ENCODE assay signal across 14 cellular contexts in the genomic region with DNA sequence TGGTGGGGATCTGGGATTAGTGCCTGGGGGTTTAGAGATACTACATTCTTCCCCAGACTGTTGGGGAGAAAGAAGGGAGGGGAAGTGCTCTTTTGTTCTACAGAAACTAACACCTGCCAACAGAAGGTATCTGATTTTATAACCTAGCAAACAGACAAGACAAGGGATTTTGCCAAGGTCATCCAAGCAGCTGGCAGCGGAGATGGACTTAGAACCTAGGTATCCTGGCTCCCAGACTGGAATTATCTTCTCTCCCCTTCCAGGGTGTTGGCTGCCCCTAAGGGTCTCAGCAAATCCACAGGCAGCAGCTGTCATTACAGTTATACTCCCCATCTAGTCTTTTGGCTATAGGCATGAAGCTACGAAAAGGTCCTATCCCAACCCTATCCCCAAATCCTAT. TPM values are rescaled to one million over a fixed set of nuclear protein-coding genes. Genes with fewer than 3 reads are reported as not detected.
A peak's percentile ranks its signal among the peaks of the same experiment; 100 is the strongest.
DNase-seq lines count a peak whose midpoint lies in the region; ATAC-seq, FAIRE-seq and TF ChIP-seq lines count a peak whose summit lies in the region.
"Had no signal": no experiment of that assay in that cellular context is flagged by ENCODE, and none has a peak within 500 bp of the region (broad histone marks: within the 10 kb centered on the region; RNA-seq: fewer than 3 reads in every experiment).

No MANE protein-coding gene starts in this region.

- H3K27me3 Mint-ChIP-seq in activated CD4-positive, alpha-beta memory T cell treated with anti-CD3 and anti-CD28 coated beads, Interleukin-2, amount 10 ng/mL, durations not matched to agents 7 days and 5 days: no peaks in the 10 kb centered on the region
- no peaks in the 10 kb centered on the region for H3K27me3 Mint-ChIP-seq in activated CD4-positive, alpha-beta memory T cell treated with anti-CD3 and anti-CD28 coated beads for 36 hours
- H3K27me3 Mint-ChIP-seq: activated CD4-positive, alpha-beta T cell treated with anti-CD3 and anti-CD28 coated beads for 36 hours had no signal

- H3K4me1 ChIP-seq in right atrium auricular region (peaks cover 5 to 92% of the 10 kb centered on the region in 2 donors), pancreas (peaks cover 61 to 74% (median 72%) of the 10 kb centered on the region in 3 donors)

- peaks cover 31% of the 10 kb centered on the region for H3K4me1 Mint-ChIP-seq in activated CD4-positive, alpha-beta memory T cell treated with anti-CD3 and anti-CD28 coated beads, Interleukin-2, amount 10 ng/mL, durations not matched to agents 7 days and 5 days
- peaks cover 17% of the 10 kb centered on the region for H3K4me1 Mint-ChIP-seq in activated CD4-positive, alpha-beta memory T cell treated with anti-CD3 and anti-CD28 coated beads for 36 hours (ENCODE audit: low read depth)

- intact Hi-C loops in left ventricle myocardium superior (cut with micrococcal nuclease): no loop called here
- intact Hi-C loops in pancreas (cut with DNase I): no loop called here
- intact Hi-C loops in activated CD4-positive, alpha-beta memory T cell treated with anti-CD3 and anti-CD28 coated beads for 36 hours (cut with micrococcal nuclease): no loop called here

- no peak for FAIRE-seq in pancreas (lab: Jason Lieb, UNC)

- 36 to 50% methylated on average over 2 of the region's 2 CpGs for WGBS in pancreas, 2 donors

- no peaks in the 10 kb centered on the region for H3K9me3 ChIP-seq in right atrium auricular region
- H3K9me3 ChIP-seq in pancreas: no peaks in the 10 kb centered on the region

- no peaks in the 10 kb centered on the region for H3K9me3 Mint-ChIP-seq in activated CD4-positive, alpha-beta memory T cell treated with anti-CD3 and anti-CD28 coated beads, Interleukin-2, amount 10 ng/mL, durations not matched to agents 7 days and 5 days
- H3K9me3 Mint-ChIP-seq in activated CD4-positive, alpha-beta memory T cell treated with anti-CD3 and anti-CD28 coated beads for 36 hours: no peaks in the 10 kb centered on the region
- H3K9me3 Mint-ChIP-seq: neural crest cell had no signal

- TF ChIP-seq CTCF in right atrium auricular region (IDR thresholded peaks at IDR 0.05) (no peak), coronary artery (IDR thresholded peaks at IDR 0.05) (no peak), pancreas (IDR thresholded peaks at IDR 0.05) (no peak)

- CTCF ChIA-PET in activated CD4-positive, alpha-beta memory T cell treated with anti-CD3 and anti-CD28 coated beads, Interleukin-2, amount 10 ng/mL, durations not matched to agents 7 days and 5 days (lab: Charles Lee): interaction anchor here (1.2 kb wide), 1 partner anchor 97 kb away, joined by 6 read pairs; no protein-coding TSS in a partner anchor
- CTCF ChIA-PET in activated CD4-positive, alpha-beta memory T cell treated with anti-CD3 and anti-CD28 coated beads for 36 hours (lab: Charles Lee): interaction anchor here (1.0 kb wide), 1 partner anchor 97 kb away, joined by 3 read pairs; no protein-coding TSS in a partner anchor

- H3K27me3 ChIP-seq in right atrium auricular region (no peaks in the 10 kb centered on the region), pancreas (no peaks in the 10 kb centered on the region)

- H3K4me3 ChIP-seq in right atrium auricular region (no peak overlapping the region), coronary artery (no peak overlapping the region), pancreas (no peak overlapping the region)

- no peak overlapping the region for H3K4me3 Mint-ChIP-seq in activated CD4-positive, alpha-beta memory T cell treated with anti-CD3 and anti-CD28 coated beads, Interleukin-2, amount 10 ng/mL, durations not matched to agents 7 days and 5 days
- H3K4me3 Mint-ChIP-seq in activated CD4-positive, alpha-beta memory T cell treated with anti-CD3 and anti-CD28 coated beads for 36 hours: no peak overlapping the region
- H3K4me3 Mint-ChIP-seq: activated CD4-positive, alpha-beta T cell treated with anti-CD3 and anti-CD28 coated beads for 36 hours; neural crest cell had no signal

- POLR2A ChIA-PET in activated CD4-positive, alpha-beta memory T cell treated with anti-CD3 and anti-CD28 coated beads, Interleukin-2, amount 10 ng/mL, durations not matched to agents 7 days and 5 days (lab: Charles Lee): no interaction called here
- POLR2A ChIA-PET in activated CD4-positive, alpha-beta memory T cell treated with anti-CD3 and anti-CD28 coated beads for 36 hours (lab: Charles Lee): no interaction called here

- ATAC-seq in left ventricle myocardium superior (no peak), pancreas (no peak)
- ATAC-seq: activated CD4-positive, alpha-beta T cell treated with anti-CD3 and anti-CD28 coated beads for 36 hours; SK-N-SH treated with all-trans-retinoic acid at 6 μM for 48 hours had no signal

- peak overlapping the region; percentile 96 to 97 for H3K27ac ChIP-seq in right atrium auricular region
- H3K27ac ChIP-seq in coronary artery: peak overlapping the region; percentile 88 to 98
- peak overlapping the region; percentile 87 to 98 (median 94) for H3K27ac ChIP-seq in pancreas

- H3K27ac Mint-ChIP-seq in activated CD4-positive, alpha-beta memory T cell treated with anti-CD3 and anti-CD28 coated beads, Interleukin-2, amount 10 ng/mL, durations not matched to agents 7 days and 5 days: no peak overlapping the region
- no peak overlapping the region for H3K27ac Mint-ChIP-seq in activated CD4-positive, alpha-beta memory T cell treated with anti-CD3 and anti-CD28 coated beads for 36 hours
- H3K27ac Mint-ChIP-seq: activated CD4-positive, alpha-beta T cell treated with anti-CD3 and anti-CD28 coated beads for 36 hours had no signal

- H3K36me3 Mint-ChIP-seq in activated CD4-positive, alpha-beta memory T cell treated with anti-CD3 and anti-CD28 coated beads, Interleukin-2, amount 10 ng/mL, durations not matched to agents 7 days and 5 days (ENCODE audit: low read depth): peaks cover 15% of the 10 kb centered on the region
- H3K36me3 Mint-ChIP-seq in activated CD4-positive, alpha-beta memory T cell treated with anti-CD3 and anti-CD28 coated beads for 36 hours: peaks cover 26% of the 10 kb centered on the region

- DNase-seq in right atrium auricular region (ENCODE audit: low spot score): no peak
- DNase-seq in left ventricle myocardium superior: no peak
- DNase-seq in coronary artery (ENCODE audit: low spot score): no peak
- DNase-seq in pancreas: no peak
- DNase-seq in NCI-H2227 treated with DMSO at 0.1 percent for 48 hours (lab: John Stamatoyannopoulos, UW): no peak
- DNase-seq in activated CD4-positive, alpha-beta memory T cell treated with anti-CD3 and anti-CD28 coated beads, Interleukin-2, amount 10 ng/mL, durations not matched to agents 7 days and 5 days: no peak
- DNase-seq in activated CD4-positive, alpha-beta memory T cell treated with anti-CD3 and anti-CD28 coated beads for 36 hours: no peak
- DNase-seq in activated gamma-delta T cell (lab: John Stamatoyannopoulos, UW): no peak
- DNase-seq: activated CD4-positive, alpha-beta T cell treated with anti-CD3 and anti-CD28 coated beads for 36 hours; NCI-H526 treated with DMSO at 0.1 percent for 48 hours; stimulated activated CD4-positive, alpha-beta T cell treated with anti-CD3 and anti-CD28 coated beads, Interleukin-1b, Interleukin-23, amount 100 ng/mL, for 48 hours had no signal

- H3K36me3 ChIP-seq in right atrium auricular region (peaks cover 34% of the 10 kb centered on the region), pancreas (peaks cover 0 to 9% (median 0%) of the 10 kb centered on the region in 3 donors)

RNA-seq across cellular contexts. Expression of a gene that starts 8.4 kb away (rescaled TPM):
- total RNA-seq in right atrium auricular region (10 to 100 TPM; 71.4 to 95.2 TPM), left ventricle myocardium superior (76.9 TPM), pancreas (100 to 1,000 TPM in 2 of 6 donors, 10 to 100 TPM in 4; 50.9 to 208 (median 56.0) TPM)
- 10 to 100 TPM; 48.2 to 54.8 TPM for polyA plus RNA-seq in pancreas
- 10 to 100 TPM; 28.1 to 28.3 TPM for total RNA-seq in activated CD4-positive, alpha-beta memory T cell treated with anti-CD3 and anti-CD28 coated beads, Interleukin-2, amount 10 ng/mL, durations not matched to agents 7 days and 5 days
- 10 to 100 TPM; 67.8 to 69.8 TPM for total RNA-seq in activated CD4-positive, alpha-beta memory T cell treated with anti-CD3 and anti-CD28 coated beads for 36 hours

RNA-seq across cellular contexts. Expression of a gene that starts 23.2 kb away (rescaled TPM):
- total RNA-seq in right atrium auricular region (10 to 100 TPM; 31.7 to 41.9 TPM), left ventricle myocardium superior (22.6 TPM), pancreas (10 to 100 TPM; 11.1 to 19.0 (median 16.5) TPM)
- 10 to 100 TPM in 1 of 2 donors, 1 to 10 TPM in 1; 9.6 to 13.7 TPM for polyA plus RNA-seq in pancreas
- 10 to 100 TPM; 22.1 to 24.2 TPM for total RNA-seq in activated CD4-positive, alpha-beta memory T cell treated with anti-CD3 and anti-CD28 coated beads, Interleukin-2, amount 10 ng/mL, durations not matched to agents 7 days and 5 days
- 10 to 100 TPM; 19.9 to 24.8 TPM for total RNA-seq in activated CD4-positive, alpha-beta memory T cell treated with anti-CD3 and anti-CD28 coated beads for 36 hours

RNA-seq across cellular contexts. Expression of a gene that starts 31.7 kb away (rescaled TPM):
- total RNA-seq in right atrium auricular region (not detected), left ventricle myocardium superior (not detected), pancreas (1 to 10 TPM in 5 of 6 donors, under 1 TPM in 1; 0.89 to 6.4 (median 2.3) TPM)
- 1 to 10 TPM; 1.5 to 3.1 TPM for polyA plus RNA-seq in pancreas
- 1 to 10 TPM in 1 of 2 experiments, under 1 TPM in 1; 0.83 to 1.5 TPM for total RNA-seq in activated CD4-positive, alpha-beta memory T cell treated with anti-CD3 and anti-CD28 coated beads, Interleukin-2, amount 10 ng/mL, durations not matched to agents 7 days and 5 days
- under 1 TPM; 0.70 to 0.95 TPM for total RNA-seq in activated CD4-positive, alpha-beta memory T cell treated with anti-CD3 and anti-CD28 coated beads for 36 hours
- total RNA-seq: M059J, neural crest cell had no signal

RNA-seq across cellular contexts. Expression of a gene that starts 33.2 kb away (rescaled TPM):
- total RNA-seq in right atrium auricular region (not detected), left ventricle myocardium superior (not detected), pancreas (100 to 1,000 TPM; 169 to 591 (median 427) TPM)
- 1,000 to 10,000 TPM; 1,163 to 1,575 TPM for polyA plus RNA-seq in pancreas
- not detected for total RNA-seq in activated CD4-positive, alpha-beta memory T cell treated with anti-CD3 and anti-CD28 coated beads, Interleukin-2, amount 10 ng/mL, durations not matched to agents 7 days and 5 days
- not detected for total RNA-seq in activated CD4-positive, alpha-beta memory T cell treated with anti-CD3 and anti-CD28 coated beads for 36 hours
- total RNA-seq: activated CD4-positive, alpha-beta T cell treated with anti-CD3 and anti-CD28 coated beads for 36 hours; M059J; neural crest cell had no signal

RNA-seq across cellular contexts. Expression of a gene that starts 38.3 kb away (rescaled TPM):
- total RNA-seq in right atrium auricular region (not detected), left ventricle myocardium superior (2.1 TPM), pancreas (under 1 TPM in 1 of 6 donors, not detected in 5; 0.44 TPM)
- polyA plus RNA-seq in pancreas: not detected
- not detected for total RNA-seq in activated CD4-positive, alpha-beta memory T cell treated with anti-CD3 and anti-CD28 coated beads, Interleukin-2, amount 10 ng/mL, durations not matched to agents 7 days and 5 days
- under 1 TPM; 0.24 to 0.55 TPM for total RNA-seq in activated CD4-positive, alpha-beta memory T cell treated with anti-CD3 and anti-CD28 coated beads for 36 hours
- total RNA-seq: M059J, neural crest cell had no signal
